Comparison of ENCODE assay signal across 18 cellular contexts in the genomic region with DNA sequence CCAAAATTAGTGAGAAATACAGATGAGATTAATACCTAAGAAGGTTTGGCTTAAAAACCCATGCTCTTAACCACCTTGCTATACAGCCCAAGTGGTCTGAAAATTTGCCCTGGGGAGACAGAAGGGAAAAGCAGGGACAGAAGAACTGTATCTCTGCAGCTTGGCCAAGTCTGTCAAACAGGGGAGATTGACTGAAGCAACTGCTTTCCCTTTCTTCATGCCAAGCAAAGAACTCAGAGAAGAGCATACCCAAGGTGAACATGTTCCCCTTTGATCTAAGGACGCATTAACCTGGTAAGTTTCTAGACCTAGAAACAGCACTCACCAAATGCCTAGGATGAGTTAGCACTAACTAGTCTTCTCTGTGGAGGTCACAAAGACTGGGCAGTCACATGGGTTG.
A peak's percentile ranks its signal among the peaks of the same experiment; 100 is the strongest.
DNase-seq lines count a peak whose midpoint lies in the region; ATAC-seq and TF ChIP-seq lines count a peak whose summit lies in the region.
"Had no signal": no experiment of that assay in that cellular context is flagged by ENCODE, and none has a peak within 500 bp of the region (broad histone marks: within the 10 kb centered on the region; RNA-seq: fewer than 3 reads in every experiment).

No MANE protein-coding gene starts in this region.

- peaks cover under 1% of the 10 kb centered on the region for H3K9me3 Mint-ChIP-seq in activated T-helper 1 cell treated with anti-CD3 and anti-CD28 coated beads, Interleukin-12 subunit alpha, Interleukin-12 subunit beta, Interleukin-2, Interleukin-4 antibody, amounts not matched to agents 30 ng/mL and 10 ng/mL and 1 ng/mL, durations not matched to agents 14 hours and 24 hours and 36 hours
- H3K9me3 Mint-ChIP-seq in osteocyte (ENCODE audit: unreplicated experiment): no peaks in the 10 kb centered on the region
- H3K9me3 Mint-ChIP-seq: CD4-positive, alpha-beta T cell; CD8-positive, alpha-beta T cell had no signal

- DNase-seq in activated T-helper 1 cell treated with anti-CD3 and anti-CD28 coated beads, Interleukin-12 subunit alpha, Interleukin-12 subunit beta, Interleukin-2, Interleukin-4 antibody, amounts not matched to agents 30 ng/mL and 10 ng/mL and 1 ng/mL, durations not matched to agents 14 hours and 24 hours and 36 hours (ENCODE audit: low spot score): no peak
- peak; percentile 32 for DNase-seq in osteocyte (ENCODE audit: extremely low spot score, unreplicated experiment)
- DNase-seq in gastrocnemius medialis: peak in 1 of 2 donors; percentile 29
- no peak for DNase-seq in anterior cingulate cortex (lab: John Stamatoyannopoulos, UW)
- no peak for DNase-seq in HPDE6-E6E7 (ENCODE audit: extremely low spot score)
- DNase-seq in HT-29 (ENCODE audit: low spot score): no peak
- DNase-seq: 8988T; ACHN; Caco-2; Calu3; CD4-positive, alpha-beta T cell; CD8-positive, alpha-beta T cell; DMS79 treated with DMSO at 0.1 percent for 48 hours; GF-D8 had no signal

- peaks cover 0 to 12% of the 10 kb centered on the region in 2 donors for H3K4me1 ChIP-seq in gastrocnemius medialis
- H3K4me1 ChIP-seq: Caco-2 had no signal

- H3K27me3 Mint-ChIP-seq in activated T-helper 1 cell treated with anti-CD3 and anti-CD28 coated beads, Interleukin-12 subunit alpha, Interleukin-12 subunit beta, Interleukin-2, Interleukin-4 antibody, amounts not matched to agents 30 ng/mL and 10 ng/mL and 1 ng/mL, durations not matched to agents 14 hours and 24 hours and 36 hours (ENCODE audit: insufficient read depth): peaks cover 8% of the 10 kb centered on the region
- H3K27me3 Mint-ChIP-seq in osteocyte (ENCODE audit: unreplicated experiment): peaks cover 65% of the 10 kb centered on the region

- TF ChIP-seq CTCF in osteocyte (IDR thresholded peaks at IDR 0.05): no peak
- TF ChIP-seq CTCF in gastrocnemius medialis (IDR thresholded peaks at IDR 0.05 in 4 of 5, conservative IDR thresholded peaks at IDR 0.05 in 1 of 5): no peak

- intact Hi-C loops in activated T-helper 1 cell treated with anti-CD3 and anti-CD28 coated beads, Interleukin-12 subunit alpha, Interleukin-12 subunit beta, Interleukin-2, Interleukin-4 antibody, amounts not matched to agents 30 ng/mL and 10 ng/mL and 1 ng/mL, durations not matched to agents 14 hours and 24 hours and 36 hours (cut with micrococcal nuclease): loop anchor here (10.0 kb wide), 1 partner anchor 610 kb away; no protein-coding TSS in a partner anchor
- intact Hi-C loops in gastrocnemius medialis (cut with DNase I; ENCODE audit: low total_unique reads): no loop called here

- peaks cover 5% of the 10 kb centered on the region for H3K36me3 Mint-ChIP-seq in activated T-helper 1 cell treated with anti-CD3 and anti-CD28 coated beads, Interleukin-12 subunit alpha, Interleukin-12 subunit beta, Interleukin-2, Interleukin-4 antibody, amounts not matched to agents 30 ng/mL and 10 ng/mL and 1 ng/mL, durations not matched to agents 14 hours and 24 hours and 36 hours (ENCODE audit: low read depth)
- H3K36me3 Mint-ChIP-seq in osteocyte (ENCODE audit: unreplicated experiment): no peaks in the 10 kb centered on the region
- H3K36me3 Mint-ChIP-seq: CD8-positive, alpha-beta T cell had no signal

- H3K4me3 ChIP-seq in gastrocnemius medialis: no peak overlapping the region
- H3K4me3 ChIP-seq: BLaER1 treated with 17β-estradiol and CSF1 and Interleukin-3, amounts not matched to agents 10 nM and 100 nM had no signal

- in situ Hi-C loops in gastrocnemius medialis (cut with MboI; ENCODE audit: low sequenced_read_pairs in 4 of 4): loop anchor here in 2 of 4 donors (10.0 kb wide), 1 partner anchor 50 kb away; no protein-coding TSS in a partner anchor

- H3K9me3 ChIP-seq in gastrocnemius medialis: no peaks in the 10 kb centered on the region
- H3K9me3 ChIP-seq: Caco-2 had no signal

- TF ChIP-seq POLR2A in gastrocnemius medialis (IDR thresholded peaks at IDR 0.05): no peak

- peak overlapping the region in 1 of 4 donors; percentile 42 for H3K27ac ChIP-seq in gastrocnemius medialis
- H3K27ac ChIP-seq: BLaER1 treated with 17β-estradiol and CSF1 and Interleukin-3, amounts not matched to agents 10 nM and 100 nM; C4-2B had no signal

- ATAC-seq in gastrocnemius medialis: peak; percentile 82 to 85
- no peak for ATAC-seq in HG02938 (IDR thresholded peaks at IDR 0.05; ENCODE audit: unreplicated experiment)
- ATAC-seq: CD8-positive, alpha-beta T cell had no signal

- peak overlapping the region; percentile 36 for H3K27ac Mint-ChIP-seq in activated T-helper 1 cell treated with anti-CD3 and anti-CD28 coated beads, Interleukin-12 subunit alpha, Interleukin-12 subunit beta, Interleukin-2, Interleukin-4 antibody, amounts not matched to agents 30 ng/mL and 10 ng/mL and 1 ng/mL, durations not matched to agents 14 hours and 24 hours and 36 hours
- H3K27ac Mint-ChIP-seq in osteocyte (ENCODE audit: unreplicated experiment): no peak overlapping the region
- H3K27ac Mint-ChIP-seq: B cell; CD4-positive, alpha-beta T cell; CD8-positive, alpha-beta T cell had no signal

- H3K4me3 Mint-ChIP-seq in activated T-helper 1 cell treated with anti-CD3 and anti-CD28 coated beads, Interleukin-12 subunit alpha, Interleukin-12 subunit beta, Interleukin-2, Interleukin-4 antibody, amounts not matched to agents 30 ng/mL and 10 ng/mL and 1 ng/mL, durations not matched to agents 14 hours and 24 hours and 36 hours: no peak overlapping the region
- H3K4me3 Mint-ChIP-seq in osteocyte (ENCODE audit: unreplicated experiment): no peak overlapping the region
- H3K4me3 Mint-ChIP-seq: B cell; CD4-positive, alpha-beta T cell; CD8-positive, alpha-beta T cell had no signal

- H3K4me1 Mint-ChIP-seq in activated T-helper 1 cell treated with anti-CD3 and anti-CD28 coated beads, Interleukin-12 subunit alpha, Interleukin-12 subunit beta, Interleukin-2, Interleukin-4 antibody, amounts not matched to agents 30 ng/mL and 10 ng/mL and 1 ng/mL, durations not matched to agents 14 hours and 24 hours and 36 hours (ENCODE audit: low read depth): peaks cover 39% of the 10 kb centered on the region
- peaks cover 5% of the 10 kb centered on the region for H3K4me1 Mint-ChIP-seq in osteocyte (ENCODE audit: unreplicated experiment)

- H3K27me3 ChIP-seq in gastrocnemius medialis: peaks cover 0 to under 1% (median 0%) of the 10 kb centered on the region in 3 donors

- H3K36me3 ChIP-seq in gastrocnemius medialis: no peaks in the 10 kb centered on the region
- H3K36me3 ChIP-seq: BLaER1 treated with 17β-estradiol and CSF1 and Interleukin-3, amounts not matched to agents 10 nM and 100 nM had no signal
